In the genomic region with DNA sequence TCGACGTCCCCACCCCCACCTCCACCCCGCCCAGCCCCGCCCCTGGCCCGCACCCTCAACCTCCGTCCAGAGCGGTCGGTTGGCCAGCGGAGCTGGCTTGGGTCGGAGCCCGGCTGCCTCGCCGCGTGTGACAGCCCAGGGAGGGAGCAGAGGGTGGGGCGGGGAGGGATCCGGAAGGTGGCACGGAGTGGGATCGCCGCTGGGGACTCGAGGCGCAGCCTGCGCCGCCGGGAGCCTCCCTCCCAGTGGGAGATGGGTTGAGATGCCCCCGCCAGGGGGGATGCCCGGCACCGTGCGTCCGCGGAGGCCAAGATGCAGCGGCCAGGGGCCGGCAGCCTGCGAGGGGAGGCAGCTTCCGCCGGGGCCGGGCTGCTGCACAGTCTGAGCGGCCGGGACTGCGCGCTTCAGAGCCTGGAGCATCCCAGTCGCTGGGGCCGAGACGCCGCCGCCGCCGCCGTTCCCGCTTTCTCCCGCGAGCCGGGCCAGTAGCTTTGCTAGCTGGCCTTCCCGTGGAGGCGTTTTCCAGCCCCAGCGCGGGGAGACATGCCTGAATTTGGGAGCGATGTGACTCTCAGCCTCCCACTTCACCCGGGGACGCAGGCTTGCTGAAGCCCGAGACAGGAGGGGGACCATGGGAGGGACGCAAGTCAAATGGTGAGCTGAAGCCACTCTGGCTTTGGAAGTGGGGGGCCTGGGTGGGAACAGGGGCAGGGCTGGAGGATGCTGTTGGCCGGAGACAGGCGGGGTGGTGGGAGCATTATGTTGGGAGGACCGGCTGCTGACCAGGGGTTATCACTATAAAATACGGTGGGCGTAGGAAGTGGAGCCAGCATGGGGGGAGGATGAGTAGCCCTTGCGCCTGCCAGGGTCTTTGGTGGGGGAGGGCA, we compare ENCODE assay signal across 8 cellular contexts. TPM values are rescaled to one million over a fixed set of nuclear protein-coding genes. Genes with fewer than 3 reads are reported as not detected.
DNase-seq lines count a peak whose midpoint lies in the region; ATAC-seq and TF ChIP-seq lines count a peak whose summit lies in the region.

No MANE protein-coding gene starts in this region.

- H3K36me3 ChIP-seq in Caco-2 (ENCODE audit: control insufficient read depth, insufficient read depth, low read length) (no peaks in the 10 kb centered on the region), transverse colon (no peaks in the 10 kb centered on the region)

- H3K4me3 Mint-ChIP-seq in Caco-2 (ENCODE audit: unreplicated experiment), result peak overlapping the region; percentile 72
- H3K4me3 Mint-ChIP-seq in activated T-cell treated with anti-CD3 and anti-CD28 coated beads, Interleukin-2, amount 50 U/mL, for 24 hours, result peak overlapping the region; percentile 73

- H3K9me3 ChIP-seq in Caco-2, result no peaks in the 10 kb centered on the region
- H3K9me3 ChIP-seq in transverse colon, result no peaks in the 10 kb centered on the region

- H3K9me3 Mint-ChIP-seq in Caco-2 (ENCODE audit: unreplicated experiment), result no peaks in the 10 kb centered on the region
- no peaks in the 10 kb centered on the region for H3K9me3 Mint-ChIP-seq in activated T-cell treated with anti-CD3 and anti-CD28 coated beads, Interleukin-2, amount 50 U/mL, for 24 hours

- H3K4me1 ChIP-seq in Caco-2, result no peaks in the 10 kb centered on the region
- peaks cover 0 to 55% (median 28%) of the 10 kb centered on the region in 4 donors for H3K4me1 ChIP-seq in transverse colon

- H3K4me3 ChIP-seq in Caco-2 (ENCODE audit: low read depth, low read length) (peak overlapping the region; percentile 54), fibroblast of mammary gland (ENCODE audit: control insufficient read depth, low read depth, low read length) (peak overlapping the region; percentile 81), transverse colon (peak overlapping the region; percentile 47 to 73 (median 64))

- TF ChIP-seq CTCF in Caco-2 (IDR thresholded peaks at IDR 0.05; ENCODE audit: insufficient read depth in 1 of 2, low read depth in 1 of 2, low read length in 1 of 2, severe bottlenecking in 1 of 2, unreplicated experiment in 1 of 2), result no peak
- no peak for TF ChIP-seq CTCF in fibroblast of mammary gland (conservative IDR thresholded peaks at IDR 0.05; ENCODE audit: control insufficient read depth, insufficient read depth, low read depth, low read length)
- no peak for TF ChIP-seq CTCF in transverse colon (IDR thresholded peaks at IDR 0.05)

- peaks cover 5% of the 10 kb centered on the region for H3K4me1 Mint-ChIP-seq in Caco-2 (ENCODE audit: low read depth, unreplicated experiment)
- H3K4me1 Mint-ChIP-seq in activated T-cell treated with anti-CD3 and anti-CD28 coated beads, Interleukin-2, amount 50 U/mL, for 24 hours (ENCODE audit: low read depth), result peaks cover 17% of the 10 kb centered on the region

- CTCF ChIA-PET in Caco-2 (lab: Charles Lee), result interaction anchor here (0.6 to 2.0 kb wide), 5 partner anchors 23 to 578 kb away, joined by 3 to 10 read pairs (median 4); no protein-coding TSS in a partner anchor

- peak; percentile 41 for ATAC-seq in HG03342 (IDR thresholded peaks at IDR 0.05; ENCODE audit: unreplicated experiment)
- ATAC-seq in HG03097 (IDR thresholded peaks at IDR 0.05; ENCODE audit: low FRiP score, unreplicated experiment), result no peak

- in situ Hi-C loops in transverse colon (cut with MboI; ENCODE audit: low pct_ligation_motif_present in 1 of 4, low pct_unique_long_range_greater_than_20kb in 1 of 4, low sequenced_read_pairs in 3 of 4), result loop anchor here in 1 of 4 donors (10.0 kb wide), 1 partner anchor 103 kb away; a partner anchor contains a TSS

- H3K27me3 Mint-ChIP-seq in Caco-2 (ENCODE audit: insufficient read depth, unreplicated experiment), result no peaks in the 10 kb centered on the region
- peaks cover 37% of the 10 kb centered on the region for H3K27me3 Mint-ChIP-seq in activated T-cell treated with anti-CD3 and anti-CD28 coated beads, Interleukin-2, amount 50 U/mL, for 24 hours

- no peaks in the 10 kb centered on the region; the same call in 1 of the 2 replicates for H3K27me3 ChIP-seq in Caco-2 (replicated peaks; ENCODE audit: control insufficient read depth, insufficient read depth, low read length)
- no peaks in the 10 kb centered on the region for H3K27me3 ChIP-seq in transverse colon

- TF ChIP-seq EP300 in transverse colon (IDR thresholded peaks at IDR 0.05; ENCODE audit: low read depth), result no peak

- intact Hi-C loops in Caco-2 (cut with micrococcal nuclease; ENCODE audit: unreplicated experiment) (no loop called here), transverse colon (cut with DNase I; ENCODE audit: low total_unique reads) (loop anchor here (5.0 kb wide), 2 partner anchors 40 to 100 kb away; a partner anchor contains a TSS)

- H3K27ac ChIP-seq in transverse colon, result peak overlapping the region; percentile 73 to 95 (median 88)

- WGBS in transverse colon (ENCODE audit: low coverage in 1 of 2), 2 donors, result 0 to 3% methylated on average over 3 to 34 of the region's 67 CpGs

- peak in 1 of 2 experiments; percentile 54 for DNase-seq in Caco-2
- peak; percentile 58 for DNase-seq in activated T-cell treated with anti-CD3 and anti-CD28 coated beads, Interleukin-2, amount 50 U/mL, for 24 hours
- DNase-seq in fibroblast of mammary gland (ENCODE audit: low read depth), result peak; percentile 22
- peak; percentile 73 for DNase-seq in myocyte (ENCODE audit: low read depth)
- peak; percentile 67 for DNase-seq in transverse colon
- DNase-seq in middle frontal gyrus (ENCODE audit: extremely low spot score, low spot score), result no peak

- BruUV-seq in Caco-2 (replicated peaks; lab: Mats Ljungman, UMichigan), result no TSS peak

- POLR2A ChIA-PET in Caco-2 (lab: Charles Lee), result interaction anchor here (0.7 kb wide), 1 partner anchor 11 kb away, joined by 3 read pairs; no protein-coding TSS in a partner anchor

- H3K36me3 Mint-ChIP-seq in Caco-2 (ENCODE audit: insufficient read depth, unreplicated experiment), result no peaks in the 10 kb centered on the region
- no peaks in the 10 kb centered on the region for H3K36me3 Mint-ChIP-seq in activated T-cell treated with anti-CD3 and anti-CD28 coated beads, Interleukin-2, amount 50 U/mL, for 24 hours (ENCODE audit: low read depth)

- TF ChIP-seq POLR2A in transverse colon (IDR thresholded peaks at IDR 0.05), result no peak

- no peak overlapping the region for H3K27ac Mint-ChIP-seq in Caco-2 (ENCODE audit: unreplicated experiment)
- H3K27ac Mint-ChIP-seq in activated T-cell treated with anti-CD3 and anti-CD28 coated beads, Interleukin-2, amount 50 U/mL, for 24 hours, result no peak overlapping the region

RNA-seq across cellular contexts. Expression of a gene that starts 40.2 kb away (rescaled TPM):
- 4.9 and 6.4 TPM in 2 replicates for total RNA-seq in Caco-2 (2022)
- 17.7 and 19.6 TPM in 2 replicates for total RNA-seq in myocyte
- polyA plus RNA-seq in myocyte (2012), result 15.9 TPM
- 100 to 1,000 TPM in 1 of 4 donors, 10 to 100 TPM in 3; 21.8 to 115 (median 35.0) TPM for total RNA-seq in transverse colon

RNA-seq across cellular contexts. Expression of a gene that starts 47.8 kb away (rescaled TPM):
- total RNA-seq in Caco-2 (2022) (99.3 and 100.0 TPM in 2 replicates), myocyte (41.9 and 65.1 TPM in 2 replicates), transverse colon (10 to 100 TPM; 20.2 to 40.3 (median 23.8) TPM)
- polyA plus RNA-seq in myocyte (2012), result 15.0 TPM

RNA-seq across cellular contexts. Expression of a gene that starts 58.7 kb away (rescaled TPM):
- total RNA-seq in Caco-2 (2022) (14.4 and 14.8 TPM in 2 replicates), myocyte (0.70 and 1.7 TPM in 2 replicates), transverse colon (10 to 100 TPM in 1 of 4 donors, 1 to 10 TPM in 2, not detected in 1; 3.0 to 11.1 (median 9.1) TPM)
- 3.7 TPM for polyA plus RNA-seq in myocyte (2012)
